2 cellular contexts compared by ENCODE assay signal in genomic region chr2:168892327-168892726, GRCh38.
A peak's percentile ranks its signal among the peaks of the same experiment; 100 is the strongest.
TF ChIP-seq lines count a peak whose summit lies in the region.

No MANE protein-coding gene starts in this region.

TF ChIP-seq in A549, 52 proteins besides CTCF, POLR2A, EP300 and RAD21 (continued from another document):
- peak; percentile 68 for TF ChIP-seq MAFK (IDR thresholded peaks at IDR 0.05; ENCODE audit: partially characterized antibody)

TF ChIP-seq in IMR-90, 13 proteins besides CTCF, POLR2A, EP300 and RAD21:
- peak; percentile 57 for TF ChIP-seq MAFK (IDR thresholded peaks at IDR 0.05; ENCODE audit: low read depth, low read length)
- no peak for TF ChIP-seq RFX5 (IDR thresholded peaks at IDR 0.05; ENCODE audit: low read depth, low read length)
TF ChIP-seq in IMR-90: peak in this region for 1.
